Comparison of ENCODE assay signal across 8 cellular contexts in the genomic region with DNA sequence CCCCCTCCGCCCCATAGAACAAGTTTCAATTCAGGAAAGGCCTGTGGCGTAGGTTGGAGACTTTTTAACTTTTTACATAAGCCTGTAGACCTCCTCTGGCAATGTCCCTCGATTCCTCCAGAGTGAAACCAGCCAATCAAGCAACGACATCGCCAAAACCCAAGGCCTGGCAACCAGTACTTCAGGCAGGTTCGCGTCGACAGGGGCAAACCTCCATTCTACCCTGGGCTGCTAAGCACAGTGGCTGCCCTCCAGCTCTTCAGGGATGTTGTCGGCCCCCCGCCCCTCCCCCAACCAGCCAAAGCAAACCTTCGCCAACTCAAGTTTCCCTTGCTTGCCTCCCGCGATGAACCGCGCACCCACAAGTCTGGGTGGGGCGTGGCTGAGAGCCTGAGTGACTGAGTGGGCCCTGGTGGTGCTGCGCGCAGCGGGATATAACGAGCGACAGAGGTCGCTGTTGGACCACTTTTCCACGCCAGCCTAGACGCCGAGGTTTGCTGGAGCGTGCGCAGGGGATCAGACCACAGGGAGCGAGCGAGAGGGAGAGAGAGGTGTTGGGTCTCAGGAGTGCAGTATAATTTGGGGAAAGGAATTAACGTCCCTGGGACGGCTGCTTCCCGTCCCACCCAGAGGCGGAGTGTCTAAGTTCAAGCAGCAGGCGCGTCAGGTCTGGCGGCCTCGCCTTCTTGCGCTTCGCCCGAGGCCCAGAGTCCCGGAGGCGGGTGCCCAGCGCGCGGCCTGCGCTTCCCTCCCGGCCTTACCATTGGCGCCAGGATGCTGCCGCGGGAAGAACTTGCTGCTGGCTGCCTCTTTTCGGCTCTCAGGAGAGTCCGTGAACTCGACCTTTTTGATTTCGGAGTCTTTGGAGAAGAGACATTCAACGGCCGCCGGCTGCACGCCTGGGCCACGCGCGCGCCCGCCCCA. TPM values are rescaled to one million over a fixed set of nuclear protein-coding genes. Genes with fewer than 3 reads are reported as not detected.
A peak's percentile ranks its signal among the peaks of the same experiment; 100 is the strongest.
DNase-seq lines count a peak whose midpoint lies in the region; ATAC-seq and TF ChIP-seq lines count a peak whose summit lies in the region.

No MANE protein-coding gene starts in this region.

- H3K36me3 ChIP-seq in HUES64 (ENCODE audit: insufficient read depth, low read length) = no peaks in the 10 kb centered on the region
- H3K36me3 ChIP-seq in SK-N-SH (replicated peaks in 1 of 2; ENCODE audit: control insufficient read depth in 1 of 2, insufficient read depth in 2 of 2, low read length in 1 of 2) = no peaks in the 10 kb centered on the region
- H3K36me3 ChIP-seq in ectodermal cell (ENCODE audit: control insufficient read depth, insufficient read depth, low read length) = no peaks in the 10 kb centered on the region
- H3K36me3 ChIP-seq in stomach = no peaks in the 10 kb centered on the region

- H3K27ac ChIP-seq in HUES64 (ENCODE audit: low read depth, low read length) (no peak overlapping the region), SK-N-SH (ENCODE audit: low read depth in 2 of 2, low read length in 1 of 2) (no peak overlapping the region), ectodermal cell (ENCODE audit: insufficient read depth, low read depth, low read length, poor library complexity, severe bottlenecking) (no peak overlapping the region), stomach (no peak overlapping the region)

- TF ChIP-seq CTCF in SK-N-SH (IDR thresholded peaks at IDR 0.05) (peak; percentile 86), stomach (IDR thresholded peaks at IDR 0.05) (peak in 5 of 7 experiments; percentile 44 to 78 (median 57))

- no peaks in the 10 kb centered on the region for H3F3A ChIP-seq in SK-N-SH (replicated peaks; ENCODE audit: insufficient read depth)

- peak overlapping the region; percentile 53 for H3K4me3 ChIP-seq in HUES64 (ENCODE audit: low read length)
- H3K4me3 ChIP-seq in SK-N-SH (ENCODE audit: low read depth in 2 of 2, low read length in 1 of 2) = peak overlapping the region; percentile 30 to 58
- H3K4me3 ChIP-seq in ectodermal cell (ENCODE audit: insufficient read depth, low read depth, low read length) = peak overlapping the region; percentile 37
- H3K4me3 ChIP-seq in stomach = peak overlapping the region; percentile 29 to 53 (median 35)

- H3K4me2 ChIP-seq in SK-N-SH = peak overlapping the region; percentile 72

- DNase-seq in NCI-H187 (lab: John Stamatoyannopoulos, UW) (peak; percentile 6 to 24), NCI-H187 treated with DMSO at 0.1 percent for 48 hours (lab: John Stamatoyannopoulos, UW) (no peak), SK-N-SH (peak; percentile 89), lung microvascular endothelial cell (ENCODE audit: low read depth in 2 of 2) (peak; percentile 86 to 90), stomach (peak; percentile 74)

- H3K4me1 ChIP-seq in HUES64 (ENCODE audit: insufficient read depth, low read length) = peaks cover 63% of the 10 kb centered on the region
- H3K4me1 ChIP-seq in SK-N-SH (ENCODE audit: control insufficient read depth in 1 of 2, insufficient read depth in 2 of 2, low read depth in 1 of 2, low read length in 1 of 2) = peaks cover 0 to 9% of the 10 kb centered on the region in 2 experiments; a peak in 1 of 4 replicates
- peaks cover 26% of the 10 kb centered on the region for H3K4me1 ChIP-seq in ectodermal cell (ENCODE audit: control insufficient read depth, insufficient read depth, low read length)
- peaks cover 16 to 56% (median 43%) of the 10 kb centered on the region in 4 donors for H3K4me1 ChIP-seq in stomach

- intact Hi-C loops in stomach (cut with DNase I; ENCODE audit: low total_unique reads) = loop anchor here (5.0 kb wide), 1 partner anchor 330 kb away; no protein-coding TSS in a partner anchor

- H4K20me1 ChIP-seq in SK-N-SH (ENCODE audit: insufficient read depth) = no peaks in the 10 kb centered on the region

- H3K9ac ChIP-seq in HUES64 (ENCODE audit: low read depth, low read length) = peak overlapping the region; percentile 23
- no peak overlapping the region for H3K9ac ChIP-seq in SK-N-SH

- CTCF ChIA-PET in SK-N-SH (lab: Yijun Ruan, JAX) = interaction anchor here (0.6 to 4.2 kb wide), 20 partner anchors 9 to 1400 kb away, joined by 3 to 33 read pairs (median 4); a partner anchor contains a TSS

- peak; percentile 94 for TF ChIP-seq RAD21 in SK-N-SH (IDR thresholded peaks at IDR 0.05; ENCODE audit: low read length)

- H3K9me2 ChIP-seq in SK-N-SH = no peaks in the 10 kb centered on the region

- TF ChIP-seq EP300 in SK-N-SH (IDR thresholded peaks at IDR 0.05; ENCODE audit: borderline replicate concordance in 1 of 2, low read depth in 1 of 2, low read length in 1 of 2) (no peak), stomach (IDR thresholded peaks at IDR 0.05) (no peak)

- ATAC-seq in GM21529 (IDR thresholded peaks at IDR 0.05; ENCODE audit: unreplicated experiment) = peak; percentile 94

- WGBS in HUES64 = under 1% methylated on average over 62 of the region's 63 CpGs
- 9% methylated on average over 32 of the region's 63 CpGs for WGBS in SK-N-SH (ENCODE audit: low lambda C conversion rate)
- WGBS in ectodermal cell, 2 experiments = 0% methylated on average over 63 of the region's 63 CpGs
- WGBS in stomach, 5 donors = 2 to 7% (median 4%) methylated on average over 46 to 63 of the region's 63 CpGs

- POLR2A ChIA-PET in SK-N-SH (lab: Yijun Ruan, JAX) = no interaction called here

- H3K27me3 ChIP-seq in HUES64 (ENCODE audit: insufficient read depth, low read length) = peaks cover 99% of the 10 kb centered on the region
- peaks cover 95% of the 10 kb centered on the region for H3K27me3 ChIP-seq in SK-N-SH (ENCODE audit: insufficient read depth)
- peaks cover 100% of the 10 kb centered on the region for H3K27me3 ChIP-seq in ectodermal cell (ENCODE audit: control insufficient read depth, insufficient read depth, low read length, poor library complexity, severe bottlenecking)
- peaks cover 37 to 100% (median 99%) of the 10 kb centered on the region in 3 donors for H3K27me3 ChIP-seq in stomach

- peak overlapping the region; percentile 52; the same call in 1 of the 2 replicates for H2AFZ ChIP-seq in SK-N-SH (ENCODE audit: low read depth)

- H3K9me3 ChIP-seq in HUES64 (ENCODE audit: insufficient read depth, low read depth, low read length) (no peaks in the 10 kb centered on the region), SK-N-SH (no peaks in the 10 kb centered on the region), ectodermal cell (ENCODE audit: control insufficient read depth, low read length) (no peaks in the 10 kb centered on the region), stomach (peaks cover 0 to 9% (median 0%) of the 10 kb centered on the region in 4 donors)

- TF ChIP-seq POLR2A in stomach (IDR thresholded peaks at IDR 0.05) = no peak

- no peaks in the 10 kb centered on the region for H3K79me2 ChIP-seq in SK-N-SH (ENCODE audit: insufficient read depth)

TF ChIP-seq in SK-N-SH, 30 proteins besides CTCF, POLR2A, EP300 and RAD21:
- peak; percentile 72 for TF ChIP-seq NRF1 (IDR thresholded peaks at IDR 0.05; ENCODE audit: low read depth, low read length)
- TF ChIP-seq SMC3 (IDR thresholded peaks at IDR 0.05; ENCODE audit: low read depth, low read length) = peak; percentile 82
- no peak for TF ChIP-seq TAF1 (IDR thresholded peaks at IDR 0.05; ENCODE audit: borderline replicate concordance, low read depth, low read length)
- TF ChIP-seq, protein P1, sequence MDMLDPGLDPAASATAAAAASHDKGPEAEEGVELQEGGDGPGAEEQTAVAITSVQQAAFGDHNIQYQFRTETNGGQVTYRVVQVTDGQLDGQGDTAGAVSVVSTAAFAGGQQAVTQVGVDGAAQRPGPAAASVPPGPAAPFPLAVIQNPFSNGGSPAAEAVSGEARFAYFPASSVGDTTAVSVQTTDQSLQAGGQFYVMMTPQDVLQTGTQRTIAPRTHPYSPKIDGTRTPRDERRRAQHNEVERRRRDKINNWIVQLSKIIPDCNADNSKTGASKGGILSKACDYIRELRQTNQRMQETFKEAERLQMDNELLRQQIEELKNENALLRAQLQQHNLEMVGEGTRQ (IDR thresholded peaks at IDR 0.05; ENCODE audit: borderline replicate concordance, low read depth, low read length) = no peak
- TF ChIP-seq, protein P2, sequence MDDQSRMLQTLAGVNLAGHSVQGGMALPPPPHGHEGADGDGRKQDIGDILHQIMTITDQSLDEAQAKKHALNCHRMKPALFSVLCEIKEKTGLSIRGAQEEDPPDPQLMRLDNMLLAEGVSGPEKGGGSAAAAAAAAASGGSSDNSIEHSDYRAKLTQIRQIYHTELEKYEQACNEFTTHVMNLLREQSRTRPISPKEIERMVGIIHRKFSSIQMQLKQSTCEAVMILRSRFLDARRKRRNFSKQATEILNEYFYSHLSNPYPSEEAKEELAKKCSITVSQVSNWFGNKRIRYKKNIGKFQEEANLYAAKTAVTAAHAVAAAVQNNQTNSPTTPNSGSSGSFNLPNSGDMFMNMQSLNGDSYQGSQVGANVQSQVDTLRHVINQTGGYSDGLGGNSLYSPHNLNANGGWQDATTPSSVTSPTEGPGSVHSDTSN (IDR thresholded peaks at IDR 0.05) = no peak
- TF ChIP-seq, protein P3, sequence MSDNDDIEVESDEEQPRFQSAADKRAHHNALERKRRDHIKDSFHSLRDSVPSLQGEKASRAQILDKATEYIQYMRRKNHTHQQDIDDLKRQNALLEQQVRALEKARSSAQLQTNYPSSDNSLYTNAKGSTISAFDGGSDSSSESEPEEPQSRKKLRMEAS (IDR thresholded peaks at IDR 0.05; ENCODE audit: low read depth) = peak; percentile 50; the same call in 1 of the 2 replicates

RNA-seq across cellular contexts. Expression of a gene that starts 9.0 kb away (rescaled TPM):
- polyA plus RNA-seq in HUES64 (2013, experiment 1 of 2) = 8.3 TPM
- 7.9 TPM for polyA plus RNA-seq in HUES64 (2013, experiment 2 of 2)
- not detected in 2 replicates for polyA plus RNA-seq in SK-N-SH (2012; rRNA removed)
- not detected in 2 replicates for polyA plus RNA-seq in SK-N-SH (2012; cell fraction: cytosol; rRNA removed)
- not detected in 2 replicates for polyA plus RNA-seq in SK-N-SH (2012; cell fraction: nucleus; rRNA removed)
- polyA plus RNA-seq in ectodermal cell (2013, experiment 1 of 4) = 1.4 TPM
- 1.9 TPM for polyA plus RNA-seq in ectodermal cell (2013, experiment 2 of 4)
- polyA plus RNA-seq in ectodermal cell (2013, experiment 3 of 4) = 2.7 TPM
- polyA plus RNA-seq in ectodermal cell (2013, experiment 4 of 4) = 1.8 TPM
- under 0.01 TPM in 1 of 2 replicates, not detected in the other for total RNA-seq in lung microvascular endothelial cell
- 1 to 10 TPM in 2 of 5 donors, not detected in 3; 1.1 to 2.6 TPM for total RNA-seq in stomach
- polyA plus RNA-seq in stomach = under 1 TPM in 1 of 3 donors, not detected in 2; 0.53 TPM
